ENCODE assay signal across 7 cellular contexts in the genomic region with DNA sequence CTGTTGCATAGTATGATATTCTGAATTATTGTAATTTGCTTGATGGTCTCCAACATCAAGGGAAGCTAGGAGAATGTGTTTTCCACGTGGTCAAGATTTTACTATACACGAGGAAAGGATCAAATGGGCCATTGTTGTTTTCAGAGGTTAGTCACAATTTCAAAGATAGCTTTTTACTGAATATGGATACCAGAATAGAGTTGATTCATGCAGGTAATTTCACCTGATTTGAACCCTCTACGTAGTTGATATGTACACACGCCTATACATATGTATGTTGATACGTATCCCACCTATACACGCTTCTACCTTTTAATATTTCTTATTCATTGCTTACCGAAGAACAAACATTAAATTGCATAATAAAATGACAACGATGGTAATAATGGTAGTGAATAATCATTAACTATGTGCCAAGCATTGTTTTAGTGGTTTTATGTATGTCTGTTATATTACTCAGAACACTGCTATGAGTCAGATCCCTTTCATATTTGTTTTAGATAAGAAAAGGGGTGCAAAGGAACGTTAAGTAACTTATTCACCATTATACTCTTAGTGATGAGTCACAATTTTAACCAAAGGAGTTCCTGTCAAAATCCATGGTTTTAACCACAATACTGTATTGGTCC.
DNase-seq lines count a peak whose midpoint lies in the region; ATAC-seq and TF ChIP-seq lines count a peak whose summit lies in the region.
"Not testable (repeated sequence)": the region's sequence is repeated elsewhere in the genome, so short reads cannot be mapped to it uniquely, and the experiment has no call there.

No MANE protein-coding gene starts in this region.

- CTCF ChIA-PET in activated CD4-positive, alpha-beta T cell treated with anti-CD3 and anti-CD28 coated beads for 36 hours (lab: Charles Lee); mammary epithelial cell (lab: Charles Lee; ENCODE audit: low non-redundant PET): not testable (repeated sequence)

- H2AFZ ChIP-seq in mammary epithelial cell (ENCODE audit: low read depth, low read length): not testable (repeated sequence)

- H3K79me2 ChIP-seq in mammary epithelial cell (ENCODE audit: insufficient read depth, low read length): not testable (repeated sequence)

- not testable (repeated sequence) for H3K9me3 ChIP-seq in mammary epithelial cell (replicated peaks; ENCODE audit: insufficient read depth, low read length); lower lobe of right lung

- H3K36me3 Mint-ChIP-seq in activated CD4-positive, alpha-beta T cell treated with anti-CD3 and anti-CD28 coated beads for 36 hours (ENCODE audit: low read depth): not testable (repeated sequence)

- not testable (repeated sequence) for H3K9me3 Mint-ChIP-seq in activated CD4-positive, alpha-beta T cell treated with anti-CD3 and anti-CD28 coated beads for 36 hours (ENCODE audit: low read depth)

- in situ Hi-C loops in mammary epithelial cell (cut with MboI; ENCODE audit: low sequenced_read_pairs in 2 of 2): not testable (repeated sequence)

- H3K27ac ChIP-seq in mammary epithelial cell (ENCODE audit: insufficient read depth, low read depth, low read length): peak overlapping the region; percentile 49
- not testable (repeated sequence) for H3K27ac ChIP-seq in lower lobe of right lung

- not testable (repeated sequence) for H3K4me3 ChIP-seq in mammary epithelial cell (replicated peaks in 1 of 3; ENCODE audit: insufficient read depth in 1 of 3, low read depth in 2 of 3, low read length in 3 of 3); fibroblast of the aortic adventitia (ENCODE audit: low read depth, low read length); lower lobe of right lung

- not testable (repeated sequence) for H3K4me1 Mint-ChIP-seq in activated CD4-positive, alpha-beta T cell treated with anti-CD3 and anti-CD28 coated beads for 36 hours

- BruUV-seq in mammary epithelial cell (replicated peaks; lab: Mats Ljungman, UMichigan): not testable (repeated sequence)

- not testable (repeated sequence) for H3K27me3 Mint-ChIP-seq in activated CD4-positive, alpha-beta T cell treated with anti-CD3 and anti-CD28 coated beads for 36 hours

- not testable (repeated sequence) for TF ChIP-seq CTCF in mammary epithelial cell (conservative IDR thresholded peaks at IDR 0.05 in 1 of 2, IDR thresholded peaks at IDR 0.05 in 1 of 2; ENCODE audit: extremely low read depth in 1 of 2, insufficient read depth in 1 of 2, low read depth in 1 of 2, low read length in 2 of 2); fibroblast of the aortic adventitia (IDR thresholded peaks at IDR 0.05; ENCODE audit: insufficient read depth, low read length); lower lobe of right lung (IDR thresholded peaks at IDR 0.05)

- not testable (repeated sequence) for H3K36me3 ChIP-seq in mammary epithelial cell (ENCODE audit: insufficient read depth, low read length); lower lobe of right lung

- dilution Hi-C loops in mammary epithelial cell (cut with HindIII; ENCODE audit: low sequenced_read_pairs): not testable (repeated sequence)

- not testable (repeated sequence) for H3K4me3 Mint-ChIP-seq in activated CD4-positive, alpha-beta T cell treated with anti-CD3 and anti-CD28 coated beads for 36 hours

- POLR2A ChIA-PET in activated CD4-positive, alpha-beta T cell treated with anti-CD3 and anti-CD28 coated beads for 36 hours (lab: Charles Lee): not testable (repeated sequence)

- peak; percentile 87 for DNase-seq in LoVo (ENCODE audit: low spot score)
- not testable (repeated sequence) for DNase-seq in activated CD4-positive, alpha-beta T cell treated with anti-CD3 and anti-CD28 coated beads for 36 hours; lower lobe of right lung
- DNase-seq in mammary epithelial cell: peak; percentile 90
- peak; percentile 83 for DNase-seq in fibroblast of the aortic adventitia (ENCODE audit: low read depth)

- H3K4me2 ChIP-seq in mammary epithelial cell (ENCODE audit: insufficient read depth, low read depth, low read length): not testable (repeated sequence)

- not testable (repeated sequence) for H4K20me1 ChIP-seq in mammary epithelial cell (ENCODE audit: insufficient read depth, low read length)

- WGBS in mammary epithelial cell (ENCODE audit: low coverage, missing lambda C conversion rate): 19% methylated on average over 7 of the region's 9 CpGs

- not testable (repeated sequence) for H3K9ac ChIP-seq in mammary epithelial cell (ENCODE audit: insufficient read depth, low read length)

- intact Hi-C loops in activated CD4-positive, alpha-beta T cell treated with anti-CD3 and anti-CD28 coated beads for 36 hours (cut with DNase I, micrococcal nuclease); mammary epithelial cell (cut with micrococcal nuclease); lower lobe of right lung (cut with DNase I): not testable (repeated sequence)

- not testable (repeated sequence) for H3K27ac Mint-ChIP-seq in activated CD4-positive, alpha-beta T cell treated with anti-CD3 and anti-CD28 coated beads for 36 hours

- H3K4me1 ChIP-seq in mammary epithelial cell (ENCODE audit: insufficient read depth, low read length); lower lobe of right lung: not testable (repeated sequence)

- peak; percentile 55 for ATAC-seq in GM18868 (IDR thresholded peaks at IDR 0.05; ENCODE audit: unreplicated experiment)
- peak; percentile 54 for ATAC-seq in HG03196 (IDR thresholded peaks at IDR 0.05; ENCODE audit: unreplicated experiment)
- peak; percentile 44 for ATAC-seq in activated CD4-positive, alpha-beta T cell treated with anti-CD3 and anti-CD28 coated beads for 36 hours
- peak; percentile 63 to 78 for ATAC-seq in lower lobe of right lung

- not testable (repeated sequence) for H3K27me3 ChIP-seq in mammary epithelial cell (ENCODE audit: insufficient read depth, low read length); lower lobe of right lung (ENCODE audit: low read depth)
